In the genomic region with DNA sequence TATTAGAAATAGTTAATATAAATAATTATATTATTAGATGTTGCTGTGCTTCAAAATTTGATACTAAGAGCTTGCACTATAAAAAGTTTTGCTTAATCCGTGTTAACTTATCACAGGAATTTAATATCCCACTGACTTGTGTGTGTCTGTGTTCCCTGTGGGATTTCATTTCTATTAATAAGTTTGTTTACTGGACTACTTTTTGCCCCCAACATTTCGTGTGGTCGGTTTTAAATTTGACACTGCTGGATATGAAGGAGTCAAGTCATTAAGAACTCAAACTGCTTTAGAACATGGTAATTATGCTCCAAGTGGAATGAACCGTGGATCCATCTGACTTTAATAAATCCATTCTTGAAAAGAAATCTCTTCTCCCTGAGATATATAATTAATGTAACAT, we compare ENCODE assay signal across 28 cellular contexts.
"Had no signal": no experiment of that assay in that cellular context is flagged by ENCODE, and none has a peak within 500 bp of the region (broad histone marks: within the 10 kb centered on the region; RNA-seq: fewer than 3 reads in every experiment).

No MANE protein-coding gene starts in this region.

- H3K27ac ChIP-seq: brain microvascular endothelial cell, coronary artery, dorsolateral prefrontal cortex, heart left ventricle, VCaP had no signal

- ATAC-seq: activated naive CD4-positive, alpha-beta T cell treated with anti-CD3 and anti-CD28 coated beads, Interleukin-2, amount 50 U/mL, for 72 hours; activated T-cell treated with anti-CD3 and anti-CD28 coated beads, Interleukin-2, amount 50 U/mL, for 72 hours; esophagus mucosa; heart left ventricle; WTC11 had no signal

- H3K4me3 Mint-ChIP-seq: activated CD4-positive, alpha-beta memory T cell treated with anti-CD3 and anti-CD28 coated beads, Interleukin-2, amount 10 ng/mL, durations not matched to agents 7 days and 5 days; activated CD4-positive, alpha-beta T cell treated with anti-CD3 and anti-CD28 coated beads, Interleukin-2, amount 10 ng/mL, durations not matched to agents 7 days and 5 days; activated naive CD4-positive, alpha-beta T cell treated with anti-CD3 and anti-CD28 coated beads, Interleukin-2, amount 10 ng/mL, durations not matched to agents 7 days and 5 days; activated naive CD8-positive, alpha-beta T cell treated with anti-CD3 and anti-CD28 coated beads, Interleukin-2, amount 10 ng/mL, durations not matched to agents 7 days and 5 days; activated T-cell treated with anti-CD3 and anti-CD28 coated beads, Interleukin-2, amount 50 U/mL, for 24 hours; activated T-cell treated with anti-CD3 and anti-CD28 coated beads, Interleukin-2, amount 50 U/mL, for 72 hours; central memory CD8-positive, alpha-beta T cell; dendritic cell treated with granulocyte-macrophage colony-stimulating factor and Interleukin-4, amounts not matched to agents 40 ng/mL and 50 ng/mL, for 4 days; endodermal cell; WTC11 had no signal

- H3K9me3 Mint-ChIP-seq: activated CD4-positive, alpha-beta memory T cell treated with anti-CD3 and anti-CD28 coated beads, Interleukin-2, amount 10 ng/mL, durations not matched to agents 7 days and 5 days; activated CD4-positive, alpha-beta T cell treated with anti-CD3 and anti-CD28 coated beads, Interleukin-2, amount 10 ng/mL, durations not matched to agents 7 days and 5 days; central memory CD8-positive, alpha-beta T cell had no signal

- H3K36me3 Mint-ChIP-seq: activated naive CD4-positive, alpha-beta T cell treated with anti-CD3 and anti-CD28 coated beads, Interleukin-2, amount 10 ng/mL, durations not matched to agents 7 days and 5 days; activated naive CD8-positive, alpha-beta T cell treated with anti-CD3 and anti-CD28 coated beads, Interleukin-2, amount 10 ng/mL, durations not matched to agents 7 days and 5 days had no signal

- H3K36me3 ChIP-seq: brain microvascular endothelial cell, heart left ventricle had no signal

- H3K27ac Mint-ChIP-seq: activated CD4-positive, alpha-beta memory T cell treated with anti-CD3 and anti-CD28 coated beads, Interleukin-2, amount 10 ng/mL, durations not matched to agents 7 days and 5 days; activated CD4-positive, alpha-beta T cell treated with anti-CD3 and anti-CD28 coated beads, Interleukin-2, amount 10 ng/mL, durations not matched to agents 7 days and 5 days; activated naive CD4-positive, alpha-beta T cell treated with anti-CD3 and anti-CD28 coated beads, Interleukin-2, amount 10 ng/mL, durations not matched to agents 7 days and 5 days; activated naive CD4-positive, alpha-beta T cell treated with anti-CD3 and anti-CD28 coated beads, Interleukin-2, amount 50 U/mL, for 72 hours; activated naive CD8-positive, alpha-beta T cell treated with anti-CD3 and anti-CD28 coated beads, Interleukin-2, amount 10 ng/mL, durations not matched to agents 7 days and 5 days; activated T-cell treated with anti-CD3 and anti-CD28 coated beads, Interleukin-2, amount 50 U/mL, for 24 hours; activated T-cell treated with anti-CD3 and anti-CD28 coated beads, Interleukin-2, amount 50 U/mL, for 72 hours; dendritic cell treated with granulocyte-macrophage colony-stimulating factor and Interleukin-4, amounts not matched to agents 40 ng/mL and 50 ng/mL, for 4 days; endodermal cell; WTC11 had no signal

- DNase-seq: activated CD4-positive, alpha-beta memory T cell treated with anti-CD3 and anti-CD28 coated beads, Interleukin-2, amount 10 ng/mL, durations not matched to agents 7 days and 5 days; activated CD4-positive, alpha-beta T cell treated with anti-CD3 and anti-CD28 coated beads for 1 hour; activated CD4-positive, alpha-beta T cell treated with anti-CD3 and anti-CD28 coated beads for 4 hours; activated CD4-positive, alpha-beta T cell treated with anti-CD3 and anti-CD28 coated beads, Interleukin-2, amount 10 ng/mL, durations not matched to agents 7 days and 5 days; activated CD4-positive, alpha-beta T cell treated with anti-CD3 and anti-CD28 coated beads, Interleukin-2, amount 50 U/mL, for 4 hours; activated CD8-positive, alpha-beta memory T cell treated with anti-CD3 and anti-CD28 coated beads, Interleukin-2, amount 50 U/mL, for 48 hours; activated gamma-delta T cell; activated naive CD4-positive, alpha-beta T cell; activated naive CD4-positive, alpha-beta T cell treated with anti-CD3 and anti-CD28 coated beads, Interleukin-2, amount 10 ng/mL, durations not matched to agents 7 days and 5 days; activated naive CD8-positive, alpha-beta T cell treated with anti-CD3 and anti-CD28 coated beads, Interleukin-2, amount 10 ng/mL, durations not matched to agents 7 days and 5 days; activated T-cell treated with anti-CD3 and anti-CD28 coated beads for 4 hours; activated T-cell treated with anti-CD3 and anti-CD28 coated beads, Interleukin-2, amount 50 U/mL, for 24 hours; activated T-cell treated with anti-CD3 and anti-CD28 coated beads, Interleukin-2, amount 50 U/mL, for 72 hours; brain microvascular endothelial cell; dorsolateral prefrontal cortex; effector memory CD4-positive, alpha-beta T cell; endodermal cell; foreskin fibroblast; glutamatergic neuron; heart left ventricle; T-helper 2 cell had no signal

- H3K4me1 Mint-ChIP-seq: activated CD4-positive, alpha-beta memory T cell treated with anti-CD3 and anti-CD28 coated beads, Interleukin-2, amount 10 ng/mL, durations not matched to agents 7 days and 5 days; activated CD4-positive, alpha-beta T cell treated with anti-CD3 and anti-CD28 coated beads, Interleukin-2, amount 10 ng/mL, durations not matched to agents 7 days and 5 days; activated naive CD4-positive, alpha-beta T cell treated with anti-CD3 and anti-CD28 coated beads, Interleukin-2, amount 10 ng/mL, durations not matched to agents 7 days and 5 days; activated naive CD8-positive, alpha-beta T cell treated with anti-CD3 and anti-CD28 coated beads, Interleukin-2, amount 10 ng/mL, durations not matched to agents 7 days and 5 days; central memory CD8-positive, alpha-beta T cell had no signal

- H3K4me3 ChIP-seq: coronary artery, dorsolateral prefrontal cortex, heart left ventricle had no signal

- H3K27me3 ChIP-seq: brain microvascular endothelial cell, dorsolateral prefrontal cortex, heart left ventricle had no signal

- H3K27me3 Mint-ChIP-seq: activated CD4-positive, alpha-beta T cell treated with anti-CD3 and anti-CD28 coated beads, Interleukin-2, amount 10 ng/mL, durations not matched to agents 7 days and 5 days; dendritic cell treated with granulocyte-macrophage colony-stimulating factor and Interleukin-4, amounts not matched to agents 40 ng/mL and 50 ng/mL, for 4 days had no signal
